In the genomic region with DNA sequence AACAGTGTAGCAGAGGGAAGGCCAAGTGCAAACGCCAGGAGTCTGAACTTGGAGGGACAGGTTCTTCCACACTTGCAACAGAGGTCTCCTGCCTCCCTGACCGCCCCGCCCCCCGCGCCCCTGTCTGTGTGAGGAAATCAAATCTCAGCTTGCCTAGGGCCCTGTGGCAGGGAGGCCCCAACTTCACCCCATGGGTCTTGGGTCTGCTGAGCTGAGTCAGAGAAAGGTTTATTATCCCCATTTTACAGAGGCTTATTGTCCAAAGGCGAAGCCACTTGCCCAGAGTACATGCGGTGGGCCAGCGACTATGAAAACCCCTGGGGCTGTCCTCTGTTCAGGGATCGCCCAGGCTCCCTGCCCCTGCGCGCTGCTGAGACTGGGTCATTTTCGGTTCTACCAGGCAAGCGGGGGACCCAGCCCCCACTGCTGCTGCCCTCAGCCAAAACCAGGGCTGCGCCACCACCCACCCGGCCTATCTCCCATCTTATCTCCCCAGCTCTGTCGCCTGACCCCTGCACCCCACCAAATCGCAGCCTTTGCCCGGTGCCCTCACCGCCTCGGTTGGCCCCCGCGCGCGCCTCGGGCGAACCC, we compare ENCODE assay signal across 8 cellular contexts. TPM values are rescaled to one million over a fixed set of nuclear protein-coding genes. Genes with fewer than 3 reads are reported as not detected.
DNase-seq lines count a peak whose midpoint lies in the region; ATAC-seq, FAIRE-seq and TF ChIP-seq lines count a peak whose summit lies in the region.

No MANE protein-coding gene starts in this region.

- no peak overlapping the region for H3K27ac Mint-ChIP-seq in activated naive CD4-positive, alpha-beta T cell treated with anti-CD3 and anti-CD28 coated beads, Interleukin-2, amount 50 U/mL, for 24 hours
- no peak overlapping the region for H3K27ac Mint-ChIP-seq in activated naive CD4-positive, alpha-beta T cell treated with anti-CD3 and anti-CD28 coated beads, Interleukin-2, amount 50 U/mL, for 72 hours
- peak overlapping the region; percentile 88 for H3K27ac Mint-ChIP-seq in mesothelial cell of epicardium

- no peak for ATAC-seq in activated naive CD4-positive, alpha-beta T cell treated with anti-CD3 and anti-CD28 coated beads, Interleukin-2, amount 50 U/mL, for 72 hours
- ATAC-seq in GM18867 (IDR thresholded peaks at IDR 0.05; ENCODE audit: unreplicated experiment): no peak

- peak overlapping the region; percentile 68 for H3K4me3 Mint-ChIP-seq in activated naive CD4-positive, alpha-beta T cell treated with anti-CD3 and anti-CD28 coated beads, Interleukin-2, amount 50 U/mL, for 24 hours
- H3K4me3 Mint-ChIP-seq in mesothelial cell of epicardium: peak overlapping the region; percentile 77

- no peaks in the 10 kb centered on the region for H3K27me3 Mint-ChIP-seq in activated naive CD4-positive, alpha-beta T cell treated with anti-CD3 and anti-CD28 coated beads, Interleukin-2, amount 50 U/mL, for 24 hours
- H3K27me3 Mint-ChIP-seq in mesothelial cell of epicardium (ENCODE audit: low read depth): no peaks in the 10 kb centered on the region

- H3K4me3 ChIP-seq in choroid plexus epithelial cell (ENCODE audit: low read depth, low read length): no peak overlapping the region

- TF ChIP-seq POLR2A in GM12892 (IDR thresholded peaks at IDR 0.05; ENCODE audit: low read depth, low read length): no peak

- DNase-seq in activated naive CD4-positive, alpha-beta T cell treated with anti-CD3 and anti-CD28 coated beads, Interleukin-2, amount 50 U/mL, for 72 hours (ENCODE audit: low spot score in 2 of 2): no peak
- DNase-seq in choroid plexus epithelial cell (ENCODE audit: low read depth) (peak; percentile 5), mesothelial cell of epicardium (ENCODE audit: low spot score in 2 of 2, unreplicated experiment in 2 of 2) (no peak), LoVo (ENCODE audit: low spot score) (no peak), germinal center (ENCODE audit: low spot score) (no peak), GM12892 (ENCODE audit: insufficient read length) (no peak)

- TF ChIP-seq CTCF in choroid plexus epithelial cell (conservative IDR thresholded peaks at IDR 0.05; ENCODE audit: low read depth, low read length) (no peak), mesothelial cell of epicardium (IDR thresholded peaks at IDR 0.05; ENCODE audit: unreplicated experiment) (no peak)

- no peak for FAIRE-seq in GM12892 (lab: Jason Lieb, UNC)

- H3K4me1 Mint-ChIP-seq in activated naive CD4-positive, alpha-beta T cell treated with anti-CD3 and anti-CD28 coated beads, Interleukin-2, amount 50 U/mL, for 24 hours: peaks cover 19% of the 10 kb centered on the region
- peaks cover 33% of the 10 kb centered on the region for H3K4me1 Mint-ChIP-seq in mesothelial cell of epicardium

- no peaks in the 10 kb centered on the region for H3K9me3 Mint-ChIP-seq in activated naive CD4-positive, alpha-beta T cell treated with anti-CD3 and anti-CD28 coated beads, Interleukin-2, amount 50 U/mL, for 24 hours
- no peaks in the 10 kb centered on the region for H3K9me3 Mint-ChIP-seq in activated naive CD4-positive, alpha-beta T cell treated with anti-CD3 and anti-CD28 coated beads, Interleukin-2, amount 50 U/mL, for 72 hours
- H3K9me3 Mint-ChIP-seq in mesothelial cell of epicardium: no peaks in the 10 kb centered on the region

- peaks cover 2% of the 10 kb centered on the region for H3K36me3 Mint-ChIP-seq in activated naive CD4-positive, alpha-beta T cell treated with anti-CD3 and anti-CD28 coated beads, Interleukin-2, amount 50 U/mL, for 24 hours
- H3K36me3 Mint-ChIP-seq in activated naive CD4-positive, alpha-beta T cell treated with anti-CD3 and anti-CD28 coated beads, Interleukin-2, amount 50 U/mL, for 72 hours: peaks cover 8 to 10% of the 10 kb centered on the region in 2 donors
- H3K36me3 Mint-ChIP-seq in mesothelial cell of epicardium: peaks cover 2% of the 10 kb centered on the region

RNA-seq across cellular contexts. Expression of gene CERS4, which starts 1.0 kb away (rescaled TPM):
- 10 to 100 TPM; 18.4 to 22.4 TPM for total RNA-seq in activated naive CD4-positive, alpha-beta T cell treated with anti-CD3 and anti-CD28 coated beads, Interleukin-2, amount 50 U/mL, for 72 hours
- total RNA-seq in mesothelial cell of epicardium: 60.1 to 72.7 TPM (median 67.0 TPM) in 3 replicates
- polyA plus RNA-seq in GM12892 (2012; ENCODE audit: missing spikeins): 24.2 TPM

RNA-seq across cellular contexts. Expression of gene FBN3, which starts 58.8 kb away (rescaled TPM):
- total RNA-seq in activated naive CD4-positive, alpha-beta T cell treated with anti-CD3 and anti-CD28 coated beads, Interleukin-2, amount 50 U/mL, for 72 hours: under 1 TPM in 1 of 2 donors, not detected in 1; 0.02 TPM
- total RNA-seq in mesothelial cell of epicardium: 115 to 124 TPM (median 120 TPM) in 3 replicates
- polyA plus RNA-seq in GM12892 (2012; ENCODE audit: missing spikeins): 0.02 TPM

Comparison
In these comparisons a context has a peak if more than half of its experiments do, and no peak if none do; other contexts are left out.
1. RNA of gene FBN3, which starts 58.8 kb away (total RNA-seq): 115 to 124 TPM in mesothelial cell of epicardium; 0.02 TPM in activated naive CD4-positive, alpha-beta T cell treated with anti-CD3 and anti-CD28 coated beads, Interleukin-2, amount 50 U/mL, for 72 hours; every median in the first group is over 100 times any median in the second.